In the genomic region with DNA sequence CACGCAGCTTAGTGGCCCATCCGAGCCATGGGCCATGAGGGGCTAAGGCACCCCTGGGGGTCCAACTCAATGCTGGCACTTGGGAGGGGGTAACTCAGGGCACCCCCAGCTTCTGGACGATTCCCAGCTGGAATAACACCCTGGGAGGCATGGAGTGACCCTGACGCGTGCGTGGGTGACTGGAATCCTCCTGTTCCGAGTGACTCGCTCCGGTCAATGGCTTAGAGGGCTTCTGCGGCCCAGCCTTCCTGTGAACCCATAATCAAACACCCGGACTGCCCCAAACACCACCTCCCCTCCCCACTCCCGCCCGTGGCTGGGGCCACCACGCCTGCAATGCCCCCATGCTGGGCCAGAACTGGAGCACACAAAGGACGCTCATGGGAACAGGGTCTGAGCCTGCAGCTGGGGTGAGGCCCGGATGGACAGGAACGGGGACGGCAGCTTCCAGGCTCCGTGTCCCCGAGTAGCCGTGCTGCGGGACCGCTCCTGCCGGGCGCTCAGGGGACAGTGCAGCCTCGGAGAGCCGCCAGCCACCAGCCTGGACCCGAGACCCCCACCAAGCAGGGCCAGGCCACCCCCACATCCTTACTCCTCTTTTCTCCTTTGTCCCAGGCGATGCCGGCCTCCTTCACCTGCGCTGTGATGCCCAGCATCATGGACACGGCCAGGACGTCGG, we compare ENCODE assay signal across 34 cellular contexts. TPM values are rescaled to one million over a fixed set of nuclear protein-coding genes. Genes with fewer than 3 reads are reported as not detected.
A peak's percentile ranks its signal among the peaks of the same experiment; 100 is the strongest.
DNase-seq lines count a peak whose midpoint lies in the region; FAIRE-seq and TF ChIP-seq lines count a peak whose summit lies in the region.
"Had no signal": no experiment of that assay in that cellular context is flagged by ENCODE, and none has a peak within 500 bp of the region (broad histone marks: within the 10 kb centered on the region; RNA-seq: fewer than 3 reads in every experiment).

No MANE protein-coding gene starts in this region.

- H3K4me2 ChIP-seq in H1 (ENCODE audit: insufficient read depth in 1 of 2, low read depth in 2 of 2, low read length in 2 of 2) (no peak overlapping the region), osteoblast (ENCODE audit: insufficient read depth, low read length) (no peak overlapping the region), PC-9 (no peak overlapping the region)
- H3K4me2 ChIP-seq: A549; BLaER1; BLaER1 treated with 17β-estradiol and CSF1 and Interleukin-3, amounts not matched to agents 10 nM and 100 nM had no signal

- no peak overlapping the region for H2AK5ac ChIP-seq in H1 (ENCODE audit: low read depth, low read length)

- TF ChIP-seq CTCF in HEK293 (tag by site-specific recombination; IDR thresholded peaks at IDR 0.05) = no peak
- TF ChIP-seq CTCF in H1 (IDR thresholded peaks at IDR 0.05; ENCODE audit: control extremely low read depth in 1 of 3, insufficient read depth in 1 of 3, low read depth in 1 of 3, low read length in 3 of 3) = no peak
- TF ChIP-seq CTCF in kidney (IDR thresholded peaks at IDR 0.05; ENCODE audit: borderline replicate concordance, extremely low read depth, insufficient read depth) = no peak
- TF ChIP-seq CTCF in osteoblast (IDR thresholded peaks at IDR 0.05; ENCODE audit: extremely low read depth, low read depth, low read length) = no peak
- no peak for TF ChIP-seq CTCF in PC-9 (conservative IDR thresholded peaks at IDR 0.05)

- H3K56ac ChIP-seq in H1 (replicated peaks; ENCODE audit: insufficient read length, low read depth, low read length) = no peak overlapping the region

- no peak overlapping the region for H3K14ac ChIP-seq in H1 (ENCODE audit: insufficient read length)

- H3F3A ChIP-seq in PC-9 (ENCODE audit: insufficient read depth, low read depth) = no peaks in the 10 kb centered on the region; the same call in 1 of the 2 replicates

- no peak overlapping the region for H4K91ac ChIP-seq in H1 (replicated peaks; ENCODE audit: insufficient read length, low read length)

- H3K36me3 ChIP-seq in HEK293 (ENCODE audit: control insufficient read depth in 2 of 2, insufficient read depth in 1 of 2, low read length in 2 of 2) (peaks cover 3 to 76% of the 10 kb centered on the region in 2 experiments; a peak in 2 of 3 replicates), H1 (ENCODE audit: control insufficient read depth in 2 of 4, insufficient read depth in 4 of 4, low read length in 3 of 4) (peaks cover 6 to 76% (median 44%) of the 10 kb centered on the region in 4 experiments; a peak in 6 of 8 replicates), kidney (ENCODE audit: control insufficient read depth in 1 of 2, insufficient read depth in 2 of 2, low read length in 2 of 2) (peaks cover 7 to 12% of the 10 kb centered on the region in 2 donors), osteoblast (ENCODE audit: insufficient read depth, low read length) (peaks cover 38% of the 10 kb centered on the region), PC-9 (ENCODE audit: low read depth) (0 out of 2 replicates have a peak, but pooled peaks cover 1% of the 10 kb centered on the region)

- peaks cover 1% of the 10 kb centered on the region; the same call in 1 of the 2 replicates for H3K79me1 ChIP-seq in H1 (ENCODE audit: low read depth, low read length)

- no peak overlapping the region for H2BK5ac ChIP-seq in H1 (ENCODE audit: low read depth, low read length)

- H2BK15ac ChIP-seq in H1 (ENCODE audit: low read length) = no peak overlapping the region

- H3K27ac ChIP-seq in HEK293 (ENCODE audit: extremely low read depth, low read depth, low read length) (no peak overlapping the region), H1 (ENCODE audit: low read depth, low read length) (no peak overlapping the region), kidney (ENCODE audit: low read depth in 2 of 2, low read length in 2 of 2) (no peak overlapping the region), osteoblast (ENCODE audit: low read depth, low read length) (no peak overlapping the region), PC-9 (no peak overlapping the region)
- H3K27ac ChIP-seq: 22Rv1; A549; BLaER1; BLaER1 treated with 17β-estradiol and CSF1 and Interleukin-3, amounts not matched to agents 10 nM and 100 nM; C4-2B had no signal

- H2AFZ ChIP-seq in H1 (ENCODE audit: low read length) (no peak overlapping the region), osteoblast (ENCODE audit: low read length) (no peak overlapping the region), PC-9 (no peak overlapping the region)

- POLR2A ChIA-PET in HEK293 (lab: Yijun Ruan, JAX) (no interaction called here), H1 (lab: Charles Lee; ENCODE audit: partially characterized antibody) (interaction anchor here (0.8 to 2.9 kb wide), 4 partner anchors 18 to 30 kb away, joined by 3 to 17 read pairs (median 6); no protein-coding TSS in a partner anchor), PC-9 (lab: Charles Lee; ENCODE audit: unreplicated experiment) (no interaction called here)

- peaks cover 8 to 11% of the 10 kb centered on the region in 2 experiments for H4K20me1 ChIP-seq in H1 (replicated peaks in 1 of 2; ENCODE audit: control insufficient read depth in 1 of 2, insufficient read depth in 2 of 2, low read length in 2 of 2)
- peaks cover 4% of the 10 kb centered on the region for H4K20me1 ChIP-seq in osteoblast (ENCODE audit: insufficient read depth, low read length)
- H4K20me1 ChIP-seq in PC-9 (ENCODE audit: insufficient read depth) = peaks cover 17% of the 10 kb centered on the region

- H3K23ac ChIP-seq in H1 (ENCODE audit: insufficient read length) = no peak overlapping the region

- H4K8ac ChIP-seq in H1 (ENCODE audit: extremely low read depth, insufficient read depth, low read length) = 0 out of 2 replicates have a peak overlapping the region, but pooled peaks have one; percentile 14

- no peak overlapping the region for H2BK12ac ChIP-seq in H1 (ENCODE audit: low read depth, low read length)

- H3K23me2 ChIP-seq in H1 (ENCODE audit: low read depth, low read length) = no peaks in the 10 kb centered on the region

- no peak overlapping the region for H2BK20ac ChIP-seq in H1 (ENCODE audit: low read length)

- H2BK120ac ChIP-seq in H1 (replicated peaks; ENCODE audit: low read depth, low read length) = no peak overlapping the region

- TF ChIP-seq EP300 in H1 (IDR thresholded peaks at IDR 0.05; ENCODE audit: borderline replicate concordance in 1 of 2, low read depth in 2 of 2, low read length in 2 of 2) = no peak

- WGBS in H1 (ENCODE audit: extremely low coverage in 1 of 2, insufficient coverage in 1 of 2, insufficient read length in 1 of 2, insufficient replicate concordance in 2 of 2, low coverage in 1 of 2, low lambda C conversion rate in 2 of 2, missing lambda C conversion rate in 1 of 2), 2 experiments = 87% methylated on average over 29 of the region's 34 CpGs; no CpG with 5 or more reads in 1 of the 2 experiments

- H3K9me2 ChIP-seq in PC-9 (ENCODE audit: insufficient read depth) = no peaks in the 10 kb centered on the region

- no peak overlapping the region for H3K18ac ChIP-seq in H1 (ENCODE audit: extremely low read depth, low read length)

- H3K9ac ChIP-seq in H1 (replicated peaks in 1 of 4; ENCODE audit: extremely low read depth in 1 of 4, low read depth in 3 of 4, low read length in 3 of 4) = no peak overlapping the region
- H3K9ac ChIP-seq in kidney (ENCODE audit: low read length in 2 of 2) = no peak overlapping the region
- H3K9ac ChIP-seq: BLaER1; BLaER1 treated with 17β-estradiol and CSF1 and Interleukin-3, amounts not matched to agents 10 nM and 100 nM had no signal

- H3K79me2 ChIP-seq in H1 (ENCODE audit: control insufficient read depth in 1 of 2, insufficient read depth in 2 of 2, low read length in 2 of 2) = no peaks in the 10 kb centered on the region; a peak in 1 of 4 replicates
- peaks cover 8% of the 10 kb centered on the region for H3K79me2 ChIP-seq in osteoblast (ENCODE audit: insufficient read depth, low read length)
- H3K79me2 ChIP-seq in PC-9 (ENCODE audit: low read depth) = 0 out of 2 replicates have a peak, but pooled peaks cover under 1% of the 10 kb centered on the region

- CTCF ChIA-PET in HEK293 (lab: Yijun Ruan, JAX) = no interaction called here
- CTCF ChIA-PET in H1 (lab: Charles Lee; ENCODE audit: partially characterized antibody) = no interaction called here
- CTCF ChIA-PET in PC-9 (lab: Charles Lee) = no interaction called here

- H3K9me3 ChIP-seq in HEK293 (ENCODE audit: control insufficient read depth, insufficient read depth, low read depth, low read length) (no peaks in the 10 kb centered on the region), H1 (ENCODE audit: insufficient read depth in 2 of 2, low read depth in 1 of 2, low read length in 1 of 2) (no peaks in the 10 kb centered on the region), kidney (ENCODE audit: control insufficient read depth in 1 of 2, low read length in 2 of 2) (no peaks in the 10 kb centered on the region), osteoblast (ENCODE audit: low read depth, low read length) (no peaks in the 10 kb centered on the region), PC-9 (ENCODE audit: insufficient read depth, low read depth) (no peaks in the 10 kb centered on the region)
- H3K9me3 ChIP-seq: A549; BE2C; BLaER1; BLaER1 treated with 17β-estradiol and CSF1 and Interleukin-3, amounts not matched to agents 10 nM and 100 nM; Caco-2 had no signal

- TF ChIP-seq RAD21 in H1 (IDR thresholded peaks at IDR 0.05 in 1 of 2, conservative IDR thresholded peaks at IDR 0.05 in 1 of 2; ENCODE audit: low read depth in 2 of 2, low read length in 2 of 2) = no peak

- H3K27me3 ChIP-seq in H1 (replicated peaks in 1 of 4; ENCODE audit: control insufficient read depth in 3 of 4, extremely low read depth in 1 of 4, insufficient read depth in 3 of 4, low read length in 3 of 4) (no peaks in the 10 kb centered on the region), osteoblast (ENCODE audit: insufficient read depth, low read length) (no peaks in the 10 kb centered on the region), PC-9 (ENCODE audit: insufficient read depth, low read depth) (no peaks in the 10 kb centered on the region)
- H3K27me3 ChIP-seq: BE2C; BLaER1; BLaER1 treated with 17β-estradiol and CSF1 and Interleukin-3, amounts not matched to agents 10 nM and 100 nM had no signal

- H3K4me1 ChIP-seq in HEK293 (ENCODE audit: control insufficient read depth, insufficient read depth, low read length) = no peaks in the 10 kb centered on the region
- H3K4me1 ChIP-seq in H1 (replicated peaks in 1 of 4; ENCODE audit: control insufficient read depth in 3 of 4, insufficient read depth in 4 of 4, low read length in 3 of 4) = no peaks in the 10 kb centered on the region
- no peaks in the 10 kb centered on the region for H3K4me1 ChIP-seq in kidney (ENCODE audit: control insufficient read depth in 1 of 2, insufficient read depth in 1 of 2, low read depth in 1 of 2, low read length in 2 of 2)
- H3K4me1 ChIP-seq in osteoblast (ENCODE audit: insufficient read depth, low read length) = no peaks in the 10 kb centered on the region
- H3K4me1 ChIP-seq in PC-9 (replicated peaks; ENCODE audit: insufficient read depth) = no peaks in the 10 kb centered on the region
- H3K4me1 ChIP-seq: A549, BE2C, Caco-2 had no signal

- no peak for TF ChIP-seq POLR2A in H1 (IDR thresholded peaks at IDR 0.05; ENCODE audit: control extremely low read depth in 1 of 2, low read depth in 2 of 2, low read length in 2 of 2)

- H3K4ac ChIP-seq in H1 (replicated peaks; ENCODE audit: insufficient read length, low read depth, low read length) = no peak overlapping the region

- H4K5ac ChIP-seq in H1 (ENCODE audit: insufficient read length, low read depth, low read length) = no peak overlapping the region

- no TSS peak for BruUV-seq in PC-9 (replicated peaks; lab: Mats Ljungman, UMichigan)

- FAIRE-seq in H1 (lab: Jason Lieb, UNC) = no peak
- FAIRE-seq in kidney (lab: Jason Lieb, UNC) = no peak
- FAIRE-seq: A204.1, A549, D721Med had no signal

- H3K4me3 ChIP-seq in HEK293 (ENCODE audit: low read depth, low read length) (no peak overlapping the region), H1 (ENCODE audit: extremely low read depth in 1 of 4, insufficient read depth in 2 of 4, low read depth in 3 of 4, low read length in 4 of 4) (no peak overlapping the region), kidney (ENCODE audit: low read length in 2 of 2) (no peak overlapping the region), osteoblast (ENCODE audit: insufficient read depth, low read length) (no peak overlapping the region), PC-9 (no peak overlapping the region)
- H3K4me3 ChIP-seq: A549; BLaER1; BLaER1 treated with 17β-estradiol and CSF1 and Interleukin-3, amounts not matched to agents 10 nM and 100 nM had no signal

- no peak for DNase-seq in H1 (ENCODE audit: low read depth in 1 of 2, low spot score in 2 of 2)
- peak; percentile 54 for DNase-seq in kidney
- DNase-seq in osteoblast (ENCODE audit: insufficient read length, low spot score, missing footprints) = peak; percentile 97
- no peak for DNase-seq in PC-9
- no peak for DNase-seq in activated naive CD4-positive, alpha-beta T cell treated with anti-CD3 and anti-CD28 coated beads, Interleukin-2, amount 50 U/mL, for 16 hours
- DNase-seq in NOMO-1 treated with DMSO at 0.1 percent for 48 hours (lab: John Stamatoyannopoulos, UW; ENCODE audit: unreplicated experiment) = no peak
- DNase-seq in globus pallidus (ENCODE audit: low spot score) = no peak
- DNase-seq: 8988T; ACHN; AML-193; BE2C; C1 segment of cervical spinal cord; Caco-2; Calu3; CD4-positive, alpha-beta T cell; CD4-positive, CD25-positive, alpha-beta regulatory T cell; CD8-positive, alpha-beta memory T cell; CD8-positive, alpha-beta T cell; COR-L47; DMS 273 treated with DMSO at 0.1 percent for 48 hours; DMS153; DMS53; DMS79; DMS79 treated with DMSO at 0.1 percent for 48 hours; DND-41; EL had no signal

- intact Hi-C loops in kidney (cut with DNase I) = no loop called here
- intact Hi-C loops in PC-9 (cut with micrococcal nuclease; ENCODE audit: unreplicated experiment) = no loop called here

RNA-seq across cellular contexts. Expression of a gene that starts 8.5 kb away (rescaled TPM):
- 104 and 116 TPM in 2 replicates for total RNA-seq in H1 (2021; fragmentation: NEBNext Ultra II Directional; extraction: Animal tissue kit (Norgen Biotek cat#: 25700))
- polyA plus RNA-seq in H1 (2011; rRNA removed) (76.9 and 115 TPM in 2 replicates), kidney (ENCODE audit: insufficient read depth, low read depth, low replicate concordance) (62.8 TPM)
- 49.6 TPM for polyA plus RNA-seq in H1 (2011; cell fraction: cytosol; rRNA removed)
- polyA plus RNA-seq in H1 (2011; cell fraction: nucleus; rRNA removed) = 250 TPM
- 41.9 to 92.6 TPM (median 87.4 TPM) in 4 replicates for polyA plus RNA-seq in H1 (2012, experiment 1 of 2)
- 126 TPM for polyA plus RNA-seq in H1 (2012, experiment 2 of 2)
- 56.2 TPM for polyA plus RNA-seq in H1 (2013, experiment 1 of 2)
- polyA plus RNA-seq in H1 (2013, experiment 2 of 2) = 50.8 TPM
- polyA minus RNA-seq in H1 (2011; rRNA and poly(A)+ RNA removed) = 37.2 and 46.1 TPM in 2 replicates
- polyA minus RNA-seq in H1 (2011; cell fraction: cytosol; rRNA and poly(A)+ RNA removed) = 61.9 TPM
- polyA minus RNA-seq in H1 (2011; cell fraction: nucleus; rRNA and poly(A)+ RNA removed) = 96.2 TPM
- total RNA-seq in kidney (91.3 TPM), osteoblast (53.0 and 66.2 TPM in 2 replicates), PC-9 (2021) (124 and 170 TPM in 2 replicates)

RNA-seq across cellular contexts. Expression of a gene that starts 34.8 kb away (rescaled TPM):
- total RNA-seq in H1 (2021; fragmentation: NEBNext Ultra II Directional; extraction: Animal tissue kit (Norgen Biotek cat#: 25700)) = 16.8 and 17.3 TPM in 2 replicates
- 5.5 and 6.9 TPM in 2 replicates for polyA plus RNA-seq in H1 (2011; rRNA removed)
- polyA plus RNA-seq in H1 (2011; cell fraction: cytosol; rRNA removed) = 7.6 TPM
- 27.0 TPM for polyA plus RNA-seq in H1 (2011; cell fraction: nucleus; rRNA removed)
- 9.8 to 15.5 TPM (median 13.5 TPM) in 4 replicates for polyA plus RNA-seq in H1 (2012, experiment 1 of 2)
- polyA plus RNA-seq in H1 (2012, experiment 2 of 2) = 8.5 TPM
- polyA plus RNA-seq in H1 (2013, experiment 1 of 2) = 7.6 TPM
- 7.8 TPM for polyA plus RNA-seq in H1 (2013, experiment 2 of 2)
- polyA minus RNA-seq in H1 (2011; rRNA and poly(A)+ RNA removed) = 2.3 and 2.4 TPM in 2 replicates
- polyA minus RNA-seq in H1 (2011; cell fraction: cytosol; rRNA and poly(A)+ RNA removed) = 8.1 TPM
- 7.7 TPM for polyA minus RNA-seq in H1 (2011; cell fraction: nucleus; rRNA and poly(A)+ RNA removed)
- total RNA-seq in kidney = 37.0 TPM
- 12.9 TPM for polyA plus RNA-seq in kidney (ENCODE audit: insufficient read depth, low read depth, low replicate concordance)
- total RNA-seq in osteoblast = 19.7 and 21.7 TPM in 2 replicates
- total RNA-seq in PC-9 (2021) = 43.1 and 70.8 TPM in 2 replicates

RNA-seq across cellular contexts. Expression of a gene that starts 36.4 kb away (rescaled TPM):
- total RNA-seq in H1 (2021; fragmentation: NEBNext Ultra II Directional; extraction: Animal tissue kit (Norgen Biotek cat#: 25700)) = 7.7 and 8.5 TPM in 2 replicates
- polyA plus RNA-seq in H1 (2011; rRNA removed) (5.3 and 7.4 TPM in 2 replicates), kidney (ENCODE audit: insufficient read depth, low read depth, low replicate concordance) (16.6 TPM)
- polyA plus RNA-seq in H1 (2011; cell fraction: cytosol; rRNA removed) = 7.2 TPM
- 64.5 TPM for polyA plus RNA-seq in H1 (2011; cell fraction: nucleus; rRNA removed)
- polyA plus RNA-seq in H1 (2012, experiment 1 of 2) = 4.7 to 12.0 TPM (median 11.0 TPM) in 4 replicates
- polyA plus RNA-seq in H1 (2012, experiment 2 of 2) = 4.4 TPM
- 8.1 TPM for polyA plus RNA-seq in H1 (2013, experiment 1 of 2)
- 6.8 TPM for polyA plus RNA-seq in H1 (2013, experiment 2 of 2)
- 8.8 and 9.6 TPM in 2 replicates for polyA minus RNA-seq in H1 (2011; rRNA and poly(A)+ RNA removed)
- 5.7 TPM for polyA minus RNA-seq in H1 (2011; cell fraction: cytosol; rRNA and poly(A)+ RNA removed)
- polyA minus RNA-seq in H1 (2011; cell fraction: nucleus; rRNA and poly(A)+ RNA removed) = 14.6 TPM
- total RNA-seq in kidney (53.4 TPM), osteoblast (30.4 and 36.5 TPM in 2 replicates), PC-9 (2021) (104 and 115 TPM in 2 replicates)

Comparison
In these comparisons a context has a peak if more than half of its experiments do, and no peak if none do; other contexts are left out.
1. DNase-seq: peak in kidney (single experiment) and osteoblast (single experiment); none in H1 (0 of 2), PC-9 (0 of 2), activated naive CD4-positive, alpha-beta T cell treated with anti-CD3 and anti-CD28 coated beads, Interleukin-2, amount 50 U/mL, for 16 hours (single experiment), NOMO-1 treated with DMSO at 0.1 percent for 48 hours (single experiment) and globus pallidus (single experiment).